1 cellular context compared by ENCODE assay signal in genomic region chr1:114388432-114389003, GRCh38.
TF ChIP-seq lines count a peak whose summit lies in the region.

No MANE protein-coding gene starts in this region.

TF ChIP-seq in K562, 482 proteins besides CTCF, POLR2A, EP300 and RAD21 (continued from another document and continues in another):
- no peak for TF ChIP-seq PATZ1 (CRISPR knock-in tag; IDR thresholded peaks at IDR 0.05; ENCODE audit: borderline replicate concordance)
- 0 out of 2 replicates have a peak, but pooled peaks have one; percentile 15 for TF ChIP-seq EP400 (IDR thresholded peaks at IDR 0.05)
- no peak for TF ChIP-seq TARDBP (IDR thresholded peaks at IDR 0.05)
- peak; percentile 31; the same call in 1 of the 2 replicates for TF ChIP-seq NFE2 (IDR thresholded peaks at IDR 0.05; ENCODE audit: low read depth)
- no peak for TF ChIP-seq FOXA3 (CRISPR knock-in tag; conservative IDR thresholded peaks at IDR 0.05 in 1 of 2, IDR thresholded peaks at IDR 0.05 in 1 of 2)
- TF ChIP-seq ZNF764 (CRISPR knock-in tag; IDR thresholded peaks at IDR 0.05; ENCODE audit: low read depth), result no peak
- peak; percentile 57; the same call in 1 of the 2 replicates for TF ChIP-seq MECOM (CRISPR knock-in tag; IDR thresholded peaks at IDR 0.05)
- TF ChIP-seq TCF7L2 (IDR thresholded peaks at IDR 0.05; ENCODE audit: low read depth, low read length), result no peak
- TF ChIP-seq GATA2 (CRISPR knock-in tag; IDR thresholded peaks at IDR 0.05), result peak; percentile 80
- no peak for TF ChIP-seq CSDE1 (IDR thresholded peaks at IDR 0.05)
- TF ChIP-seq NR0B1 (IDR thresholded peaks at IDR 0.05; ENCODE audit: partially characterized antibody), result no peak
- no peak for TF ChIP-seq RB1 (IDR thresholded peaks at IDR 0.05; ENCODE audit: low read depth)
- TF ChIP-seq MAFK (IDR thresholded peaks at IDR 0.05; ENCODE audit: low read length), result no peak
- 0 out of 2 replicates have a peak, but pooled peaks have one; percentile 45 for TF ChIP-seq HDGF (IDR thresholded peaks at IDR 0.05)
- TF ChIP-seq ZNF445 (CRISPR knock-in tag; IDR thresholded peaks at IDR 0.05; ENCODE audit: low read depth), result no peak
- peak; percentile 61 for TF ChIP-seq POLR2H (tag; IDR thresholded peaks at IDR 0.05; ENCODE audit: low read depth)
- TF ChIP-seq ESRRA (IDR thresholded peaks at IDR 0.05; ENCODE audit: borderline replicate concordance, low read depth), result peak; percentile 52; the same call in 1 of the 2 replicates
- no peak for TF ChIP-seq NUFIP1 (IDR thresholded peaks at IDR 0.05; ENCODE audit: partially characterized antibody)
- no peak for TF ChIP-seq MXI1 (IDR thresholded peaks at IDR 0.05; ENCODE audit: low read depth, low read length)
- peak; percentile 59; the same call in 1 of the 2 replicates for TF ChIP-seq TSHZ1 (CRISPR knock-in tag; IDR thresholded peaks at IDR 0.05)
- TF ChIP-seq RREB1 (CRISPR knock-in tag; IDR thresholded peaks at IDR 0.05), result no peak
- no peak for TF ChIP-seq ETS2 (tag; IDR thresholded peaks at IDR 0.05; ENCODE audit: borderline replicate concordance, poor library complexity, severe bottlenecking)
- TF ChIP-seq MEF2D (tag; conservative IDR thresholded peaks at IDR 0.05; ENCODE audit: low read depth), result peak; percentile 99
- no peak for TF ChIP-seq ZBTB17 (CRISPR knock-in tag; IDR thresholded peaks at IDR 0.05)
- TF ChIP-seq LARP7 (IDR thresholded peaks at IDR 0.05), result peak; percentile 59; the same call in 1 of the 2 replicates
- TF ChIP-seq ADNP (tag; IDR thresholded peaks at IDR 0.05), result peak; percentile 83
- TF ChIP-seq ZFX (CRISPR knock-in tag; IDR thresholded peaks at IDR 0.05), result no peak
- no peak for TF ChIP-seq ZFP30 (CRISPR knock-in tag; IDR thresholded peaks at IDR 0.05; ENCODE audit: borderline replicate concordance)
- 0 out of 2 replicates have a peak, but pooled peaks have one; percentile 46 for TF ChIP-seq CC2D1A (IDR thresholded peaks at IDR 0.05)
- no peak for TF ChIP-seq ARID4B (CRISPR knock-in tag; IDR thresholded peaks at IDR 0.05)
- TF ChIP-seq ZNF24 (IDR thresholded peaks at IDR 0.05), result peak; percentile 25; the same call in 1 of the 2 replicates
- no peak for TF ChIP-seq ZBTB43 (CRISPR knock-in tag; IDR thresholded peaks at IDR 0.05)
- TF ChIP-seq ASH1L (IDR thresholded peaks at IDR 0.05; ENCODE audit: borderline replicate concordance, low read depth, partially characterized antibody), result peak; percentile 35
- peak in 1 of 2 experiments; percentile 44; a peak in 1 of 4 replicates for TF ChIP-seq TEAD1 (CRISPR knock-in tag; IDR thresholded peaks at IDR 0.05)
- TF ChIP-seq ELF1 (tag; IDR thresholded peaks at IDR 0.05), result no peak; the same call in 1 of the 2 replicates
